Comparison of ENCODE assay signal across 2 cellular contexts in the genomic region with DNA sequence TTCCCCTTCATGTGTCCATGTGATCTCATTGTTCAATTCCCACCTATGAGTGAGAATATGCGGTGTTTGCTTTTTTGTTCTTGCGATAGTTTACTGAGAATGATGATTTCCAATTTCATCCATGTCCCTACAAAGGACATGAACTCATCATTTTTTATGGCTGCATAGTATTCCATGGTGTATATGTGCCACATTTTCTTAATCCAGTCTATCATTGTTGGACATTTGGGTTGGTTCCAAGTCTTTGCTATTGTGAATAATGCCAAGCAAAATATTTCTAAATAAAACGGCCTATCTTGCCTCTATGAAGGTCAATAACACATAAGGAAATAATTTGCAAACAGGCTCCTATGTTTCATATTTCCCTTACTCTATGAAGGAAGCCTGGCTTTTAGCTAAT.
ATAC-seq and TF ChIP-seq lines count a peak whose summit lies in the region.
"Not testable (repeated sequence)": the region's sequence is repeated elsewhere in the genome, so short reads cannot be mapped to it uniquely, and the experiment has no call there.

No MANE protein-coding gene starts in this region.

- not testable (repeated sequence) for H3K36me3 ChIP-seq in HEK293 (ENCODE audit: control insufficient read depth in 2 of 2, insufficient read depth in 1 of 2, low read length in 2 of 2)

- CTCF ChIA-PET in HEK293 (lab: Yijun Ruan, JAX) = not testable (repeated sequence)

- POLR2A ChIA-PET in HEK293 (lab: Yijun Ruan, JAX) = not testable (repeated sequence)

- not testable (repeated sequence) for H3K4me1 ChIP-seq in HEK293 (ENCODE audit: control insufficient read depth, insufficient read depth, low read length)

- not testable (repeated sequence) for ATAC-seq in SK-N-SH treated with all-trans-retinoic acid at 6 μM for 48 hours

- H3K9me3 ChIP-seq in HEK293 (ENCODE audit: control insufficient read depth, insufficient read depth, low read depth, low read length) = not testable (repeated sequence)

- not testable (repeated sequence) for TF ChIP-seq CTCF in HEK293 (tag by site-specific recombination; IDR thresholded peaks at IDR 0.05)

- H3K4me3 ChIP-seq in HEK293 (ENCODE audit: low read depth, low read length) = not testable (repeated sequence)

- H3K27ac ChIP-seq in HEK293 (ENCODE audit: extremely low read depth, low read depth, low read length) = not testable (repeated sequence)

TF ChIP-seq in HEK293, 187 proteins besides CTCF, POLR2A, EP300 and RAD21:
- TF ChIP-seq ZNF146 (tag by site-specific recombination; IDR thresholded peaks at IDR 0.05) = peak; percentile 88

TF ChIP-seq in SK-N-SH treated with all-trans-retinoic acid at 6 μM for 48 hours, 23 proteins besides CTCF, POLR2A, EP300 and RAD21:
- TF ChIP-seq TCF4 (CRISPR knock-in tag; IDR thresholded peaks at IDR 0.05; ENCODE audit: borderline replicate concordance) (peak; percentile 48; the same call in 1 of the 2 replicates), ZNF8 (CRISPR knock-in tag; IDR thresholded peaks at IDR 0.05) (peak; percentile 92)
